In genomic region chr2:96174251-96175144, GRCh38 we compare ENCODE assay signal across 9 cellular contexts. TPM values are rescaled to one million over a fixed set of nuclear protein-coding genes. Genes with fewer than 3 reads are reported as not detected.
DNase-seq lines count a peak whose midpoint lies in the region; ATAC-seq and TF ChIP-seq lines count a peak whose summit lies in the region.
"Had no signal": no experiment of that assay in that cellular context is flagged by ENCODE, and none has a peak within 500 bp of the region (broad histone marks: within the 10 kb centered on the region; RNA-seq: fewer than 3 reads in every experiment).

No MANE protein-coding gene starts in this region.

- TF ChIP-seq POLR2A in heart left ventricle (IDR thresholded peaks at IDR 0.05) = no peak

- intact Hi-C loops in heart left ventricle (cut with DNase I) = loop anchor here in 9 of 10 donors (2.0 to 10.0 kb wide), 6 partner anchors 36 to 182 kb away; partner anchors contain the start of genes ASTL (in 8 of the 9), ADRA2B (in 2 of the 9) and ANKRD36C (in 1 of the 9)

- H3K4me1 Mint-ChIP-seq in activated naive CD8-positive, alpha-beta T cell treated with anti-CD3 and anti-CD28 coated beads for 36 hours = peaks cover 19% of the 10 kb centered on the region

- no peaks in the 10 kb centered on the region; the same call in 1 of the 2 replicates for H3K9me3 ChIP-seq in HAP-1
- peaks cover 0 to 7% (median 0%) of the 10 kb centered on the region in 12 donors for H3K9me3 ChIP-seq in heart left ventricle

- 50 to 57% (median 51%) methylated on average over 8 of the region's 8 CpGs for WGBS in heart left ventricle, 4 donors

- peaks cover 7% of the 10 kb centered on the region for H3K9me3 Mint-ChIP-seq in activated naive CD8-positive, alpha-beta T cell treated with anti-CD3 and anti-CD28 coated beads for 36 hours

- H3K36me3 Mint-ChIP-seq in activated naive CD8-positive, alpha-beta T cell treated with anti-CD3 and anti-CD28 coated beads for 36 hours = no peaks in the 10 kb centered on the region

- H3K36me3 ChIP-seq in HAP-1 (replicated peaks) = no peaks in the 10 kb centered on the region
- no peaks in the 10 kb centered on the region for H3K36me3 ChIP-seq in heart left ventricle

- H3K27me3 ChIP-seq in HAP-1 (ENCODE audit: low read depth) (no peaks in the 10 kb centered on the region), heart left ventricle (no peaks in the 10 kb centered on the region)

- TF ChIP-seq CTCF in heart left ventricle (IDR thresholded peaks at IDR 0.05) = peak; percentile 85 to 96 (median 90)

- H3K27me3 Mint-ChIP-seq in activated naive CD8-positive, alpha-beta T cell treated with anti-CD3 and anti-CD28 coated beads for 36 hours = no peaks in the 10 kb centered on the region

- peak; percentile 59 to 82 (median 76) for ATAC-seq in heart left ventricle

- DNase-seq in EH (ENCODE audit: low read depth) = peak; percentile 68
- DNase-seq in HAP-1 (ENCODE audit: low spot score in 2 of 2) = peak; percentile 46 to 88
- peak; percentile 21 for DNase-seq in NCI-H1092 treated with DMSO at 0.1 percent for 48 hours (lab: John Stamatoyannopoulos, UW)
- peak; percentile 73 for DNase-seq in T follicular helper cell (ENCODE audit: low read depth)
- peak; percentile 84 for DNase-seq in activated naive CD8-positive, alpha-beta T cell treated with anti-CD3 and anti-CD28 coated beads for 36 hours
- DNase-seq in heart left ventricle = peak; percentile 68 to 82 (median 78)
- DNase-seq in renal cortical epithelial cell (ENCODE audit: low read depth) = peak; percentile 39
- no peak for DNase-seq in NCI-H1048 (lab: John Stamatoyannopoulos, UW)

- H3K4me3 ChIP-seq in HAP-1 (no peak overlapping the region), heart left ventricle (no peak overlapping the region)

- in situ Hi-C loops in HAP-1 (cut with MboI; ENCODE audit: low sequenced_read_pairs) = no loop called here

- H3K27ac Mint-ChIP-seq in activated naive CD8-positive, alpha-beta T cell treated with anti-CD3 and anti-CD28 coated beads for 36 hours = peak overlapping the region; percentile 57

- H3K27ac ChIP-seq in heart left ventricle = no peak overlapping the region

- H3K4me3 Mint-ChIP-seq in activated naive CD8-positive, alpha-beta T cell treated with anti-CD3 and anti-CD28 coated beads for 36 hours = no peak overlapping the region

- H3K4me1 ChIP-seq in HAP-1 (no peaks in the 10 kb centered on the region), heart left ventricle (peaks cover 0 to 16% (median 5%) of the 10 kb centered on the region in 12 donors)

RNA-seq across cellular contexts. Expression of gene DUSP2, which starts 29.3 kb away (rescaled TPM):
- 100 to 1,000 TPM; 274 to 279 TPM for total RNA-seq in activated naive CD8-positive, alpha-beta T cell treated with anti-CD3 and anti-CD28 coated beads for 36 hours
- total RNA-seq in heart left ventricle (10 to 100 TPM in 1 of 9 donors, 1 to 10 TPM in 6, under 1 TPM in 2; 0.56 to 11.1 (median 2.7) TPM), renal cortical epithelial cell (0.17 and 0.40 TPM in 2 replicates)
- polyA plus RNA-seq in heart left ventricle = 10 to 100 TPM in 1 of 2 donors, 1 to 10 TPM in 1; 1.4 to 23.1 TPM

RNA-seq across cellular contexts. Expression of gene STARD7, which starts 34.1 kb away (rescaled TPM):
- total RNA-seq in activated naive CD8-positive, alpha-beta T cell treated with anti-CD3 and anti-CD28 coated beads for 36 hours = 100 to 1,000 TPM; 229 to 231 TPM
- total RNA-seq in heart left ventricle (100 to 1,000 TPM; 148 to 526 (median 188) TPM), renal cortical epithelial cell (135 and 145 TPM in 2 replicates)
- 100 to 1,000 TPM in 1 of 2 donors, 10 to 100 TPM in 1; 58.3 to 520 TPM for polyA plus RNA-seq in heart left ventricle

RNA-seq across cellular contexts. Expression of gene ASTL, which starts 36.2 kb away (rescaled TPM):
- 10 to 100 TPM; 22.1 to 23.3 TPM for total RNA-seq in activated naive CD8-positive, alpha-beta T cell treated with anti-CD3 and anti-CD28 coated beads for 36 hours
- total RNA-seq in heart left ventricle (not detected), renal cortical epithelial cell (not detected in 2 replicates)
- under 1 TPM in 1 of 2 donors, not detected in 1; 0.14 TPM for polyA plus RNA-seq in heart left ventricle
- total RNA-seq: glomerular endothelial cell had no signal

RNA-seq across cellular contexts. Expression of gene ADRA2B, which starts 58.1 kb away (rescaled TPM):
- under 1 TPM; 0.29 to 0.30 TPM for total RNA-seq in activated naive CD8-positive, alpha-beta T cell treated with anti-CD3 and anti-CD28 coated beads for 36 hours
- 1 to 10 TPM; 2.2 to 6.1 (median 3.6) TPM for total RNA-seq in heart left ventricle
- 1 to 10 TPM; 1.5 to 3.5 TPM for polyA plus RNA-seq in heart left ventricle
- total RNA-seq in renal cortical epithelial cell = not detected in 2 replicates
- total RNA-seq: glomerular endothelial cell had no signal

Comparison
In these comparisons a context has a peak if more than half of its experiments do, and no peak if none do; other contexts are left out.
1. RNA of gene DUSP2, which starts 29.3 kb away (total RNA-seq): 274 to 279 TPM in activated naive CD8-positive, alpha-beta T cell treated with anti-CD3 and anti-CD28 coated beads for 36 hours; 0.56 to 11.1 TPM in heart left ventricle and 0.17 to 0.40 TPM in renal cortical epithelial cell; every median in the first group is over 10 times any median in the second.
2. RNA of gene ASTL, which starts 36.2 kb away (total RNA-seq): 22.1 to 23.3 TPM in activated naive CD8-positive, alpha-beta T cell treated with anti-CD3 and anti-CD28 coated beads for 36 hours; not detected in heart left ventricle and not detected in renal cortical epithelial cell; every median in the first group is over 10 times any median in the second.